Comparison of ENCODE assay signal across 15 cellular contexts in the genomic region with DNA sequence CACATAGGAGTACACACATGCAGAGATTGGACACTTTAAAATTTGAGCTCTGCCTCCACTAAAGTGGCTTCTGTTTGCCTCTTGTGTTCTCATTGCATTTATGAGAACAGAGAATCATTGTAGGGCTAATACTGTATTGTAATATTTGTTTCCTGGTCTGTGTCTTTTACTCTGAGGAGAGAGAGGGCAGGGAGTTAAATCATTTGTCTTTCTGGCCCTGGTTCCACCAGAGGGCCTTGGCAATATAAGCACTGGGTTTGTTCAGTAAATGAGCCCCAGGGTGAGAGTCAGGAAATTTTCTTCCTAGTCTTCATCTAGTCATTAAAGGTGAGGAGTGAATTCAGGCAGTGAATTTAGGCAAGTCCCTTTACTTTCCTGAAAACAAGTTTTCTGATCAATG.
A peak's percentile ranks its signal among the peaks of the same experiment; 100 is the strongest.
DNase-seq lines count a peak whose midpoint lies in the region; ATAC-seq lines count a peak whose summit lies in the region.
"Had no signal": no experiment of that assay in that cellular context is flagged by ENCODE, and none has a peak within 500 bp of the region (broad histone marks: within the 10 kb centered on the region; RNA-seq: fewer than 3 reads in every experiment).

No MANE protein-coding gene starts in this region.

- peak; percentile 97 for DNase-seq in NCI-H2029 treated with DMSO at 0.1 percent for 48 hours (lab: John Stamatoyannopoulos, UW)
- peak; percentile 48 for DNase-seq in cerebellar cortex (ENCODE audit: low spot score)
- no peak for DNase-seq in left colon
- no peak for DNase-seq in naive thymus-derived CD8-positive, alpha-beta T cell
- no peak for DNase-seq in NCI-H1436 treated with DMSO at 0.1 percent for 48 hours (lab: John Stamatoyannopoulos, UW)
- DNase-seq in cerebellar nuclear complex (lab: John Stamatoyannopoulos, UW) = no peak
- no peak for DNase-seq in DMS79 treated with DMSO at 0.1 percent for 48 hours (lab: John Stamatoyannopoulos, UW)
- DNase-seq: activated CD4-positive, alpha-beta T cell treated with anti-CD3 and anti-CD28 coated beads, Interleukin-2, amount 10 ng/mL, durations not matched to agents 7 days and 5 days; NCI-H1105; NCI-H524 treated with DMSO at 0.1 percent for 48 hours; RPMI8226; T-helper 9 cell had no signal

- H3K4me3 Mint-ChIP-seq in naive thymus-derived CD8-positive, alpha-beta T cell = no peak overlapping the region
- H3K4me3 Mint-ChIP-seq: activated CD4-positive, alpha-beta T cell treated with anti-CD3 and anti-CD28 coated beads, Interleukin-2, amount 10 ng/mL, durations not matched to agents 7 days and 5 days had no signal

- H3K36me3 Mint-ChIP-seq in naive thymus-derived CD8-positive, alpha-beta T cell = no peaks in the 10 kb centered on the region

- H3K9me3 ChIP-seq in stomach smooth muscle (ENCODE audit: control insufficient read depth in 2 of 2, low read length in 2 of 2) = no peaks in the 10 kb centered on the region
- H3K9me3 ChIP-seq: BLaER1 treated with 17β-estradiol and CSF1 and Interleukin-3, amounts not matched to agents 10 nM and 100 nM; prostate gland had no signal

- intact Hi-C loops in left colon (cut with DNase I, micrococcal nuclease) = no loop called here

- POLR2A ChIA-PET in naive thymus-derived CD8-positive, alpha-beta T cell (lab: Charles Lee) = no interaction called here

- H3K36me3 ChIP-seq in stomach smooth muscle (ENCODE audit: control insufficient read depth in 2 of 2, insufficient read depth in 2 of 2, low read length in 2 of 2) = no peaks in the 10 kb centered on the region
- H3K36me3 ChIP-seq: BLaER1 treated with 17β-estradiol and CSF1 and Interleukin-3, amounts not matched to agents 10 nM and 100 nM; prostate gland had no signal

- peak; percentile 65 for ATAC-seq in left colon
- no peak for ATAC-seq in naive thymus-derived CD8-positive, alpha-beta T cell

- H3K4me1 Mint-ChIP-seq in naive thymus-derived CD8-positive, alpha-beta T cell = peaks cover 6 to 13% (median 12%) of the 10 kb centered on the region in 4 donors

- no peak overlapping the region for H3K9ac ChIP-seq in stomach smooth muscle (ENCODE audit: low read length in 2 of 2)
- H3K9ac ChIP-seq: BLaER1 treated with 17β-estradiol and CSF1 and Interleukin-3, amounts not matched to agents 10 nM and 100 nM had no signal

- H3K27me3 ChIP-seq in stomach smooth muscle (ENCODE audit: control insufficient read depth in 1 of 2, insufficient read depth in 2 of 2, low read length in 2 of 2) = no peaks in the 10 kb centered on the region

- H3K27ac ChIP-seq in stomach smooth muscle (ENCODE audit: low read length) = peak overlapping the region; percentile 32
- H3K27ac ChIP-seq: BLaER1 treated with 17β-estradiol and CSF1 and Interleukin-3, amounts not matched to agents 10 nM and 100 nM had no signal

- no peak overlapping the region for H3K4me3 ChIP-seq in stomach smooth muscle (ENCODE audit: low read length in 2 of 2)
- H3K4me3 ChIP-seq: BLaER1 treated with 17β-estradiol and CSF1 and Interleukin-3, amounts not matched to agents 10 nM and 100 nM; prostate gland had no signal

- H3K4me1 ChIP-seq in stomach smooth muscle (ENCODE audit: control insufficient read depth, insufficient read depth, low read length) = peaks cover 32% of the 10 kb centered on the region

- H3K9me3 Mint-ChIP-seq in naive thymus-derived CD8-positive, alpha-beta T cell = no peaks in the 10 kb centered on the region
- H3K9me3 Mint-ChIP-seq: activated CD4-positive, alpha-beta T cell treated with anti-CD3 and anti-CD28 coated beads, Interleukin-2, amount 10 ng/mL, durations not matched to agents 7 days and 5 days had no signal

- peaks cover 0 to 2% (median 0%) of the 10 kb centered on the region in 5 donors for H3K27me3 Mint-ChIP-seq in naive thymus-derived CD8-positive, alpha-beta T cell

- H3K27ac Mint-ChIP-seq in naive thymus-derived CD8-positive, alpha-beta T cell = peak overlapping the region in 1 of 10 donors; percentile 5
- H3K27ac Mint-ChIP-seq: activated CD4-positive, alpha-beta T cell treated with anti-CD3 and anti-CD28 coated beads, Interleukin-2, amount 10 ng/mL, durations not matched to agents 7 days and 5 days had no signal

Comparison
In these comparisons a context has a peak if more than half of its experiments do, and no peak if none do; other contexts are left out.
1. DNase-seq: peak in NCI-H2029 treated with DMSO at 0.1 percent for 48 hours (single experiment) and cerebellar cortex (single experiment); none in left colon (0 of 2), naive thymus-derived CD8-positive, alpha-beta T cell (0 of 10), NCI-H1436 treated with DMSO at 0.1 percent for 48 hours (single experiment), cerebellar nuclear complex (0 of 2) and DMS79 treated with DMSO at 0.1 percent for 48 hours (single experiment).